In genomic region chr12:111055181-111055880, GRCh38 we compare ENCODE assay signal across 1 cellular context.
TF ChIP-seq lines count a peak whose summit lies in the region.

No MANE protein-coding gene starts in this region.

TF ChIP-seq in H1, 55 proteins besides CTCF, POLR2A, EP300 and RAD21:
- TF ChIP-seq TAF1 (IDR thresholded peaks at IDR 0.05; ENCODE audit: low read depth, low read length) (no peak), RBBP5 (IDR thresholded peaks at IDR 0.05; ENCODE audit: borderline replicate concordance, low read depth, low read length) (no peak)
